Comparison of ENCODE assay signal across 20 cellular contexts in the genomic region with DNA sequence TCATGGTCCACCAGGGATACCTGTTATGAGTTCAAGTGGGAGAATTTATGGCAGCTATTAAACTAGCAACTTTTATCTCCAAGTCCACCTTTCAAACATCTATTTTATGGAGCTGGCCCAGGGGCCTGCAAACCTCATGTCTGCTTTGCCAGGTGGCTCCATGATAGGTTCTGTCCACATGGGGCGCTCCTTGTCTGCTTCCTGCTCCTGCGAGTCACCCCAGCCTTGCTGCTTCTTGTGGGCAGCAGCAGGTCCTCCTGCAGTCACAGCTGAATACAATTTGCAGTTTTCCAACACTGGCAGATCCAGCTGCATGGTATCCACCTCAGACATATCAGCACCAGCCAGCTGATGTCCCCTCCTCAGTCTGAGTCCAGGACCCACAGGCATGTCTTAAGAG. TPM values are rescaled to one million over a fixed set of nuclear protein-coding genes. Genes with fewer than 3 reads are reported as not detected.
DNase-seq lines count a peak whose midpoint lies in the region; ATAC-seq, FAIRE-seq and TF ChIP-seq lines count a peak whose summit lies in the region.
"Had no signal": no experiment of that assay in that cellular context is flagged by ENCODE, and none has a peak within 500 bp of the region (broad histone marks: within the 10 kb centered on the region; RNA-seq: fewer than 3 reads in every experiment).

No MANE protein-coding gene starts in this region.

- DNase-seq in cardiac muscle cell (ENCODE audit: low read depth in 1 of 2, low spot score in 1 of 2) = no peak
- DNase-seq in Right ventricle myocardium superior = no peak
- peak; percentile 66 for DNase-seq in Karpas-422
- peak; percentile 34 for DNase-seq in bronchial epithelial cell (ENCODE audit: low read depth)
- DNase-seq in neural progenitor cell (ENCODE audit: low spot score) = peak; percentile 32
- no peak for DNase-seq in RPMI8226
- no peak for DNase-seq in mammary epithelial cell
- DNase-seq: activated CD4-positive, alpha-beta T cell treated with anti-CD3 and anti-CD28 coated beads, Interleukin-2, amount 50 U/mL, for 1 hour; activated T-cell treated with anti-CD3 and anti-CD28 coated beads, Interleukin-2, amount 50 U/mL, for 1 hour; Caco-2; MM.1S; naive B cell; NCI-H2081 treated with DMSO at 0.1 percent for 48 hours; NCI-H526 treated with DMSO at 0.1 percent for 48 hours had no signal

- no peak overlapping the region for H3K4me3 ChIP-seq in cardiac muscle cell
- no peak overlapping the region for H3K4me3 ChIP-seq in Karpas-422 (ENCODE audit: low read length)
- no peak overlapping the region for H3K4me3 ChIP-seq in bronchial epithelial cell (ENCODE audit: low read depth, low read length)
- no peak overlapping the region for H3K4me3 ChIP-seq in neural progenitor cell
- H3K4me3 ChIP-seq in mammary epithelial cell (replicated peaks in 1 of 3; ENCODE audit: insufficient read depth in 1 of 3, low read depth in 2 of 3, low read length in 3 of 3) = no peak overlapping the region

- 94% methylated on average over 2 of the region's 2 CpGs for WGBS in mammary epithelial cell (ENCODE audit: low coverage, missing lambda C conversion rate)

- no peaks in the 10 kb centered on the region for H3F3A ChIP-seq in neural progenitor cell (ENCODE audit: low read depth)

- H3K9me3 Mint-ChIP-seq in neural progenitor cell = no peaks in the 10 kb centered on the region
- H3K9me3 Mint-ChIP-seq: brain had no signal

- peaks cover 8% of the 10 kb centered on the region for H3K4me1 Mint-ChIP-seq in neural progenitor cell
- H3K4me1 Mint-ChIP-seq: brain, naive B cell had no signal

- intact Hi-C loops in Right ventricle myocardium superior (cut with DNase I) (no loop called here), mammary epithelial cell (cut with micrococcal nuclease) (no loop called here)

- H3K4me1 ChIP-seq in cardiac muscle cell (ENCODE audit: low read depth) (no peaks in the 10 kb centered on the region), Karpas-422 (ENCODE audit: low read length) (no peaks in the 10 kb centered on the region), neural progenitor cell (no peaks in the 10 kb centered on the region), mammary epithelial cell (ENCODE audit: insufficient read depth, low read length) (no peaks in the 10 kb centered on the region)

- CTCF ChIA-PET in mammary epithelial cell (lab: Charles Lee; ENCODE audit: low non-redundant PET) = no interaction called here

- dilution Hi-C loops in mammary epithelial cell (cut with HindIII; ENCODE audit: low sequenced_read_pairs) = no loop called here

- no peak overlapping the region for H3K4me3 Mint-ChIP-seq in neural progenitor cell
- H3K4me3 Mint-ChIP-seq: activated naive CD8-positive, alpha-beta T cell; brain had no signal

- H4K20me1 ChIP-seq in Karpas-422 (ENCODE audit: insufficient read depth, low read depth, low read length) = no peaks in the 10 kb centered on the region
- H4K20me1 ChIP-seq in neural progenitor cell (ENCODE audit: low read depth) = no peaks in the 10 kb centered on the region
- no peaks in the 10 kb centered on the region for H4K20me1 ChIP-seq in mammary epithelial cell (ENCODE audit: insufficient read depth, low read length)

- no peaks in the 10 kb centered on the region for H3K27me3 Mint-ChIP-seq in neural progenitor cell (ENCODE audit: insufficient read depth, low read depth)

- no peak overlapping the region for H3K27ac ChIP-seq in cardiac muscle cell
- H3K27ac ChIP-seq in Karpas-422 (ENCODE audit: low read length) = no peak overlapping the region
- H3K27ac ChIP-seq in neural progenitor cell = no peak overlapping the region
- no peak overlapping the region for H3K27ac ChIP-seq in mammary epithelial cell (ENCODE audit: insufficient read depth, low read depth, low read length)

- H2AFZ ChIP-seq in Karpas-422 (ENCODE audit: low read length) (no peak overlapping the region), neural progenitor cell (replicated peaks) (no peak overlapping the region), mammary epithelial cell (ENCODE audit: low read depth, low read length) (no peak overlapping the region)

- H3K79me2 ChIP-seq in Karpas-422 (ENCODE audit: low read length) = no peaks in the 10 kb centered on the region
- H3K79me2 ChIP-seq in neural progenitor cell (ENCODE audit: low read depth) = no peaks in the 10 kb centered on the region
- H3K79me2 ChIP-seq in mammary epithelial cell (ENCODE audit: insufficient read depth, low read length) = no peaks in the 10 kb centered on the region

- BruUV-seq in mammary epithelial cell (replicated peaks; lab: Mats Ljungman, UMichigan) = no TSS peak

- H3K27me3 ChIP-seq in cardiac muscle cell (no peaks in the 10 kb centered on the region), Karpas-422 (ENCODE audit: low read length) (no peaks in the 10 kb centered on the region), bronchial epithelial cell (ENCODE audit: control insufficient read depth, insufficient read depth, low read length) (no peaks in the 10 kb centered on the region), neural progenitor cell (no peaks in the 10 kb centered on the region), mammary epithelial cell (ENCODE audit: insufficient read depth, low read length) (no peaks in the 10 kb centered on the region)

- no peaks in the 10 kb centered on the region for H3K36me3 Mint-ChIP-seq in neural progenitor cell
- H3K36me3 Mint-ChIP-seq: activated naive CD8-positive, alpha-beta T cell; naive B cell had no signal

- no peak overlapping the region for H3K27ac Mint-ChIP-seq in neural progenitor cell
- H3K27ac Mint-ChIP-seq: activated naive CD8-positive, alpha-beta T cell; brain had no signal

- no peaks in the 10 kb centered on the region for H3K9me2 ChIP-seq in Karpas-422 (replicated peaks; ENCODE audit: insufficient read depth, low read length)

- H3K4me2 ChIP-seq in Karpas-422 (ENCODE audit: low read depth, low read length, poor library complexity, severe bottlenecking) = no peak overlapping the region
- no peak overlapping the region for H3K4me2 ChIP-seq in neural progenitor cell
- H3K4me2 ChIP-seq in mammary epithelial cell (ENCODE audit: insufficient read depth, low read depth, low read length) = no peak overlapping the region

- TF ChIP-seq CTCF in cardiac muscle cell (IDR thresholded peaks at IDR 0.05; ENCODE audit: low read depth, low read length) (peak; percentile 24), bronchial epithelial cell (IDR thresholded peaks at IDR 0.05; ENCODE audit: insufficient read depth, low read length, severe bottlenecking) (peak; percentile 44), neural progenitor cell (IDR thresholded peaks at IDR 0.05) (peak; percentile 40), mammary epithelial cell (conservative IDR thresholded peaks at IDR 0.05 in 1 of 2, IDR thresholded peaks at IDR 0.05 in 1 of 2; ENCODE audit: extremely low read depth in 1 of 2, insufficient read depth in 1 of 2, low read depth in 1 of 2, low read length in 2 of 2) (peak in 1 of 2 donors; percentile 7)

- ATAC-seq in Right ventricle myocardium superior (ENCODE audit: poor library complexity) (no peak), HG03565 (IDR thresholded peaks at IDR 0.05; ENCODE audit: unreplicated experiment) (no peak)

- H3K36me3 ChIP-seq in cardiac muscle cell (no peaks in the 10 kb centered on the region), Karpas-422 (ENCODE audit: insufficient read depth, low read length) (no peaks in the 10 kb centered on the region), bronchial epithelial cell (ENCODE audit: control insufficient read depth, insufficient read depth, low read length) (no peaks in the 10 kb centered on the region), neural progenitor cell (no peaks in the 10 kb centered on the region), mammary epithelial cell (ENCODE audit: insufficient read depth, low read length) (no peaks in the 10 kb centered on the region)

- H3K9ac ChIP-seq in Karpas-422 (ENCODE audit: low read length) (no peak overlapping the region), neural progenitor cell (no peak overlapping the region), mammary epithelial cell (ENCODE audit: insufficient read depth, low read length) (no peak overlapping the region)

- FAIRE-seq in bronchial epithelial cell (lab: Jason Lieb, UNC) = no peak

- in situ Hi-C loops in mammary epithelial cell (cut with MboI; ENCODE audit: low sequenced_read_pairs in 2 of 2) = no loop called here

- H3K9me3 ChIP-seq in cardiac muscle cell (ENCODE audit: low read depth) (no peaks in the 10 kb centered on the region), Karpas-422 (ENCODE audit: low read length) (no peaks in the 10 kb centered on the region), neural progenitor cell (ENCODE audit: low read depth) (no peaks in the 10 kb centered on the region), mammary epithelial cell (replicated peaks; ENCODE audit: insufficient read depth, low read length) (peaks cover 4% of the 10 kb centered on the region)
- H3K9me3 ChIP-seq: Caco-2 had no signal

RNA-seq across cellular contexts. Expression of a gene that starts 39.6 kb away (rescaled TPM):
- total RNA-seq in cardiac muscle cell = 0.07 and 0.30 TPM in 2 replicates
- polyA plus RNA-seq in cardiac muscle cell = 0.38 and 0.65 TPM in 2 replicates
- 1.2 TPM for total RNA-seq in Right ventricle myocardium superior
- not detected in 2 replicates for total RNA-seq in Karpas-422 (2014; rRNA removed; shearing (Covaris generic); ENCODE audit: low replicate concordance)
- total RNA-seq in bronchial epithelial cell = under 0.01 TPM in 1 of 2 replicates, not detected in the other
- total RNA-seq in neural progenitor cell (ENCODE audit: low replicate concordance) = 4.3 and 13.3 TPM in 2 replicates
- under 1 TPM in 1 of 2 donors, not detected in 1; under 0.01 TPM for total RNA-seq in mammary epithelial cell
- 0.02 TPM for polyA plus RNA-seq in mammary epithelial cell
- polyA minus RNA-seq in mammary epithelial cell = not detected
- total RNA-seq: Caco-2; pulmonary artery endothelial cell; T-helper 2 cell treated with Interferon-gamma antibody and Interleukin-4, amounts not matched to agents 100 ng/mL and 5 ng/mL, for 36 hours had no signal
- polyA plus RNA-seq: liver had no signal

Comparison
In these comparisons a context has a peak if more than half of its experiments do, and no peak if none do; other contexts are left out.
1. DNase-seq: peak in Karpas-422 (single experiment), bronchial epithelial cell (single experiment) and neural progenitor cell (single experiment); none in cardiac muscle cell (0 of 2), Right ventricle myocardium superior (single experiment), RPMI8226 (single experiment) and mammary epithelial cell (single experiment).